1 cellular context compared by ENCODE assay signal in genomic region chr18:49514577-49514976, GRCh38.
TF ChIP-seq lines count a peak whose summit lies in the region.

No MANE protein-coding gene starts in this region.

TF ChIP-seq in HepG2, 621 proteins besides CTCF, POLR2A, EP300 and RAD21:
- TF ChIP-seq, protein P1, sequence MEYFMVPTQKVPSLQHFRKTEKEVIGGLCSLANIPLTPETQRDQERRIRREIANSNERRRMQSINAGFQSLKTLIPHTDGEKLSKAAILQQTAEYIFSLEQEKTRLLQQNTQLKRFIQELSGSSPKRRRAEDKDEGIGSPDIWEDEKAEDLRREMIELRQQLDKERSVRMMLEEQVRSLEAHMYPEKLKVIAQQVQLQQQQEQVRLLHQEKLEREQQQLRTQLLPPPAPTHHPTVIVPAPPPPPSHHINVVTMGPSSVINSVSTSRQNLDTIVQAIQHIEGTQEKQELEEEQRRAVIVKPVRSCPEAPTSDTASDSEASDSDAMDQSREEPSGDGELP (IDR thresholded peaks at IDR 0.05; ENCODE audit: borderline replicate concordance, low read depth), result peak; percentile 29; the same call in 1 of the 2 replicates
- TF ChIP-seq MYC (CRISPR knock-in tag; IDR thresholded peaks at IDR 0.05; ENCODE audit: borderline replicate concordance) (peak; percentile 25; the same call in 1 of the 2 replicates), SALL1 (CRISPR knock-in tag; IDR thresholded peaks at IDR 0.05) (0 out of 2 replicates have a peak, but pooled peaks have one; percentile 23), HNF4A (CRISPR knock-in tag; IDR thresholded peaks at IDR 0.05) (peak; percentile 48), FOSL2 (CRISPR knock-in tag; IDR thresholded peaks at IDR 0.05) (no peak), ZSCAN21 (CRISPR knock-in tag; IDR thresholded peaks at IDR 0.05; ENCODE audit: borderline replicate concordance) (no peak), ZBTB7B (CRISPR knock-in tag; IDR thresholded peaks at IDR 0.05) (0 out of 2 replicates have a peak, but pooled peaks have one; percentile 31), ZNF644 (CRISPR knock-in tag; IDR thresholded peaks at IDR 0.05; ENCODE audit: low read depth) (no peak), ZNF616 (CRISPR knock-in tag; IDR thresholded peaks at IDR 0.05; ENCODE audit: low read depth) (no peak), GATAD2A (CRISPR knock-in tag; IDR thresholded peaks at IDR 0.05) (peak; percentile 45), MED1 (CRISPR knock-in tag; IDR thresholded peaks at IDR 0.05) (0 out of 2 replicates have a peak, but pooled peaks have one; percentile 15), SAP130 (CRISPR knock-in tag; IDR thresholded peaks at IDR 0.05; ENCODE audit: low read depth) (0 out of 2 replicates have a peak, but pooled peaks have one; percentile 30), RARA (CRISPR knock-in tag; IDR thresholded peaks at IDR 0.05) (no peak), MAX (IDR thresholded peaks at IDR 0.05) (peak; percentile 40; the same call in 1 of the 2 replicates), YEATS4 (CRISPR knock-in tag; IDR thresholded peaks at IDR 0.05; ENCODE audit: borderline replicate concordance) (peak; percentile 57; the same call in 1 of the 2 replicates), HNF4G (IDR thresholded peaks at IDR 0.05; ENCODE audit: borderline replicate concordance, low read depth, low read length) (peak; percentile 46; the same call in 1 of the 2 replicates), HNF4G (CRISPR knock-in tag; IDR thresholded peaks at IDR 0.05; ENCODE audit: borderline replicate concordance, low read depth) (no peak), ZNF580 (CRISPR knock-in tag; IDR thresholded peaks at IDR 0.05; ENCODE audit: borderline replicate concordance, low read depth) (0 out of 2 replicates have a peak, but pooled peaks have one; percentile 31)
- TF ChIP-seq, protein P2, sequence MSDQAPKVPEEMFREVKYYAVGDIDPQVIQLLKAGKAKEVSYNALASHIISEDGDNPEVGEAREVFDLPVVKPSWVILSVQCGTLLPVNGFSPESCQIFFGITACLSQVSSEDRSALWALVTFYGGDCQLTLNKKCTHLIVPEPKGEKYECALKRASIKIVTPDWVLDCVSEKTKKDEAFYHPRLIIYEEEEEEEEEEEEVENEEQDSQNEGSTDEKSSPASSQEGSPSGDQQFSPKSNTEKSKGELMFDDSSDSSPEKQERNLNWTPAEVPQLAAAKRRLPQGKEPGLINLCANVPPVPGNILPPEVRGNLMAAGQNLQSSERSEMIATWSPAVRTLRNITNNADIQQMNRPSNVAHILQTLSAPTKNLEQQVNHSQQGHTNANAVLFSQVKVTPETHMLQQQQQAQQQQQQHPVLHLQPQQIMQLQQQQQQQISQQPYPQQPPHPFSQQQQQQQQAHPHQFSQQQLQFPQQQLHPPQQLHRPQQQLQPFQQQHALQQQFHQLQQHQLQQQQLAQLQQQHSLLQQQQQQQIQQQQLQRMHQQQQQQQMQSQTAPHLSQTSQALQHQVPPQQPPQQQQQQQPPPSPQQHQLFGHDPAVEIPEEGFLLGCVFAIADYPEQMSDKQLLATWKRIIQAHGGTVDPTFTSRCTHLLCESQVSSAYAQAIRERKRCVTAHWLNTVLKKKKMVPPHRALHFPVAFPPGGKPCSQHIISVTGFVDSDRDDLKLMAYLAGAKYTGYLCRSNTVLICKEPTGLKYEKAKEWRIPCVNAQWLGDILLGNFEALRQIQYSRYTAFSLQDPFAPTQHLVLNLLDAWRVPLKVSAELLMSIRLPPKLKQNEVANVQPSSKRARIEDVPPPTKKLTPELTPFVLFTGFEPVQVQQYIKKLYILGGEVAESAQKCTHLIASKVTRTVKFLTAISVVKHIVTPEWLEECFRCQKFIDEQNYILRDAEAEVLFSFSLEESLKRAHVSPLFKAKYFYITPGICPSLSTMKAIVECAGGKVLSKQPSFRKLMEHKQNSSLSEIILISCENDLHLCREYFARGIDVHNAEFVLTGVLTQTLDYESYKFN (CRISPR knock-in tag; conservative IDR thresholded peaks at IDR 0.05), result 0 out of 2 replicates have a peak, but pooled peaks have one; percentile 17
- TF ChIP-seq, protein P3, sequence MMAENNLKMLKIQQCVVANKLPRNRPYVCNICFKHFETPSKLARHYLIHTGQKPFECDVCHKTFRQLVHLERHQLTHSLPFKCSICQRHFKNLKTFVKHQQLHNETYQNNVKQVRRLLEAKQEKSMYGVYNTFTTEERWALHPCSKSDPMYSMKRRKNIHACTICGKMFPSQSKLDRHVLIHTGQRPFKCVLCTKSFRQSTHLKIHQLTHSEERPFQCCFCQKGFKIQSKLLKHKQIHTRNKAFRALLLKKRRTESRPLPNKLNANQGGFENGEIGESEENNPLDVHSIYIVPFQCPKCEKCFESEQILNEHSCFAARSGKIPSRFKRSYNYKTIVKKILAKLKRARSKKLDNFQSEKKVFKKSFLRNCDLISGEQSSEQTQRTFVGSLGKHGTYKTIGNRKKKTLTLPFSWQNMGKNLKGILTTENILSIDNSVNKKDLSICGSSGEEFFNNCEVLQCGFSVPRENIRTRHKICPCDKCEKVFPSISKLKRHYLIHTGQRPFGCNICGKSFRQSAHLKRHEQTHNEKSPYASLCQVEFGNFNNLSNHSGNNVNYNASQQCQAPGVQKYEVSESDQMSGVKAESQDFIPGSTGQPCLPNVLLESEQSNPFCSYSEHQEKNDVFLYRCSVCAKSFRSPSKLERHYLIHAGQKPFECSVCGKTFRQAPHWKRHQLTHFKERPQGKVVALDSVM (CRISPR knock-in tag; IDR thresholded peaks at IDR 0.05), result peak; percentile 22; the same call in 1 of the 2 replicates
